8 cellular contexts compared by ENCODE assay signal in genomic region chr11:73139476-73140198, GRCh38. TPM values are rescaled to one million over a fixed set of nuclear protein-coding genes. Genes with fewer than 3 reads are reported as not detected.
A peak's percentile ranks its signal among the peaks of the same experiment; 100 is the strongest.
DNase-seq lines count a peak whose midpoint lies in the region; ATAC-seq lines count a peak whose summit lies in the region.

No MANE protein-coding gene starts in this region.

- H3K27ac Mint-ChIP-seq in T-helper 2 cell treated with Interferon-gamma antibody and Interleukin-4, amounts not matched to agents 5 μg/mL and 100 μg/mL, for 36 hours: no peak overlapping the region
- peak overlapping the region; percentile 100 for H3K27ac Mint-ChIP-seq in T-helper 17 cell
- peak overlapping the region; percentile 97 for H3K27ac Mint-ChIP-seq in stimulated activated naive B cell treated with anti-CD40 and anti-IgM and Interleukin-4, amounts not matched to agents 10 μg/mL and 1 μg/mL and 100 μg/mL, for 72 hours

- peak overlapping the region; percentile 88 for H3K4me3 Mint-ChIP-seq in T-helper 2 cell treated with Interferon-gamma antibody and Interleukin-4, amounts not matched to agents 5 μg/mL and 100 μg/mL, for 36 hours
- no peak overlapping the region for H3K4me3 Mint-ChIP-seq in T-helper 17 cell
- H3K4me3 Mint-ChIP-seq in stimulated activated naive B cell treated with anti-CD40 and anti-IgM and Interleukin-4, amounts not matched to agents 10 μg/mL and 1 μg/mL and 100 μg/mL, for 72 hours: peak overlapping the region; percentile 99

- no peak overlapping the region for H3K4ac ChIP-seq in neuronal stem cell (ENCODE audit: low read length)

- no peak overlapping the region for H3K18ac ChIP-seq in neuronal stem cell (ENCODE audit: low read length)

- H4K8ac ChIP-seq in neuronal stem cell (ENCODE audit: low read depth, low read length): no peak overlapping the region

- peaks cover 2 to 43% of the 10 kb centered on the region in 2 donors for H3K36me3 ChIP-seq in neuronal stem cell (replicated peaks in 1 of 2; ENCODE audit: control insufficient read depth in 2 of 2, insufficient read depth in 2 of 2, low read length in 2 of 2)

- H3K27ac ChIP-seq in right cardiac atrium (ENCODE audit: low read length) (no peak overlapping the region), neuronal stem cell (replicated peaks; ENCODE audit: low read length) (no peak overlapping the region)

- no peaks in the 10 kb centered on the region for H3K27me3 Mint-ChIP-seq in T-helper 2 cell treated with Interferon-gamma antibody and Interleukin-4, amounts not matched to agents 5 μg/mL and 100 μg/mL, for 36 hours (ENCODE audit: low read depth)
- no peaks in the 10 kb centered on the region for H3K27me3 Mint-ChIP-seq in T-helper 17 cell
- H3K27me3 Mint-ChIP-seq in stimulated activated naive B cell treated with anti-CD40 and anti-IgM and Interleukin-4, amounts not matched to agents 10 μg/mL and 1 μg/mL and 100 μg/mL, for 72 hours: no peaks in the 10 kb centered on the region

- peaks cover 2% of the 10 kb centered on the region for H3K79me1 ChIP-seq in neuronal stem cell (ENCODE audit: low read depth, low read length)

- no peak for ATAC-seq in T-helper 17 cell
- ATAC-seq in right cardiac atrium: no peak
- ATAC-seq in stimulated activated naive B cell treated with anti-CD40 and anti-IgM and Interleukin-4, amounts not matched to agents 10 μg/mL and 1 μg/mL and 100 μg/mL, for 72 hours (replicated peaks): no peak
- ATAC-seq in HG02938 (IDR thresholded peaks at IDR 0.05; ENCODE audit: unreplicated experiment): no peak

- WGBS in right cardiac atrium: 37% methylated on average over 2 of the region's 2 CpGs
- WGBS in neuronal stem cell (ENCODE audit: extremely low coverage in 2 of 2, insufficient read length in 2 of 2, insufficient replicate concordance in 1 of 2), 2 donors: no CpG with 5 or more reads among the region's 2 CpGs

- H2BK120ac ChIP-seq in neuronal stem cell (ENCODE audit: low read depth, low read length): no peak overlapping the region

- intact Hi-C loops in right cardiac atrium (cut with DNase I): loop anchor here in 3 of 4 donors (5.0 kb wide), 2 partner anchors 38 to 217 kb away; no protein-coding TSS in a partner anchor

- no peaks in the 10 kb centered on the region for H3K27me3 ChIP-seq in right cardiac atrium (ENCODE audit: control insufficient read depth, insufficient read depth)
- H3K27me3 ChIP-seq in neuronal stem cell (ENCODE audit: control insufficient read depth in 3 of 3, insufficient read depth in 3 of 3, low read depth in 1 of 3, low read length in 3 of 3): no peaks in the 10 kb centered on the region

- no peak overlapping the region for H3K4me2 ChIP-seq in neuronal stem cell (ENCODE audit: insufficient read depth, low read length, poor library complexity, severe bottlenecking)

- no peaks in the 10 kb centered on the region for H3K9me3 Mint-ChIP-seq in T-helper 2 cell treated with Interferon-gamma antibody and Interleukin-4, amounts not matched to agents 5 μg/mL and 100 μg/mL, for 36 hours
- no peaks in the 10 kb centered on the region for H3K9me3 Mint-ChIP-seq in stimulated activated naive B cell treated with anti-CD40 and anti-IgM and Interleukin-4, amounts not matched to agents 10 μg/mL and 1 μg/mL and 100 μg/mL, for 72 hours

- no peak overlapping the region for H3K14ac ChIP-seq in neuronal stem cell (ENCODE audit: low read length)

- no peak for DNase-seq in T-helper 2 cell treated with Interferon-gamma antibody and Interleukin-4, amounts not matched to agents 5 μg/mL and 100 μg/mL, for 36 hours (ENCODE audit: low spot score)
- no peak for DNase-seq in T-helper 2 cell
- no peak for DNase-seq in T-helper 17 cell
- DNase-seq in right cardiac atrium: no peak
- no peak for DNase-seq in stimulated activated naive B cell treated with anti-CD40 and anti-IgM and Interleukin-4, amounts not matched to agents 10 μg/mL and 1 μg/mL and 100 μg/mL, for 72 hours
- no peak for DNase-seq in neuronal stem cell (ENCODE audit: low spot score)
- no peak for DNase-seq in stimulated activated CD4-positive, alpha-beta T cell treated with anti-CD3 and anti-CD28 coated beads, Interleukin-4, amount 100 ng/mL, for 24 hours

- H2AFZ ChIP-seq in neuronal stem cell (ENCODE audit: low read length): no peak overlapping the region

- no peak overlapping the region for H2BK12ac ChIP-seq in neuronal stem cell (ENCODE audit: low read length)

- H4K91ac ChIP-seq in neuronal stem cell (ENCODE audit: low read depth, low read length, poor library complexity): no peak overlapping the region

- H2BK5ac ChIP-seq in neuronal stem cell (ENCODE audit: low read length): no peak overlapping the region

- no peak overlapping the region for H3K23ac ChIP-seq in neuronal stem cell (ENCODE audit: low read depth, low read length, poor library complexity)

- peaks cover 41% of the 10 kb centered on the region for H3K4me1 Mint-ChIP-seq in T-helper 2 cell treated with Interferon-gamma antibody and Interleukin-4, amounts not matched to agents 5 μg/mL and 100 μg/mL, for 36 hours (ENCODE audit: low read depth)
- peaks cover 30% of the 10 kb centered on the region for H3K4me1 Mint-ChIP-seq in T-helper 17 cell
- peaks cover 29 to 73% of the 10 kb centered on the region in 2 donors for H3K4me1 Mint-ChIP-seq in stimulated activated naive B cell treated with anti-CD40 and anti-IgM and Interleukin-4, amounts not matched to agents 10 μg/mL and 1 μg/mL and 100 μg/mL, for 72 hours

- H2BK15ac ChIP-seq in neuronal stem cell (ENCODE audit: low read length): no peak overlapping the region

- peaks cover 39% of the 10 kb centered on the region for H3K36me3 Mint-ChIP-seq in T-helper 2 cell treated with Interferon-gamma antibody and Interleukin-4, amounts not matched to agents 5 μg/mL and 100 μg/mL, for 36 hours (ENCODE audit: low read depth)
- peaks cover 5% of the 10 kb centered on the region for H3K36me3 Mint-ChIP-seq in T-helper 17 cell (ENCODE audit: low read depth)
- peaks cover 29 to 48% of the 10 kb centered on the region in 2 donors for H3K36me3 Mint-ChIP-seq in stimulated activated naive B cell treated with anti-CD40 and anti-IgM and Interleukin-4, amounts not matched to agents 10 μg/mL and 1 μg/mL and 100 μg/mL, for 72 hours

- H3K4me1 ChIP-seq in right cardiac atrium (ENCODE audit: control insufficient read depth, insufficient read depth, low read length) (no peaks in the 10 kb centered on the region), neuronal stem cell (ENCODE audit: control insufficient read depth in 2 of 2, insufficient read depth in 1 of 2, low read depth in 1 of 2, low read length in 2 of 2) (peaks cover 8 to 18% of the 10 kb centered on the region in 2 donors)

- H2AK5ac ChIP-seq in neuronal stem cell (ENCODE audit: low read depth, low read length): no peak overlapping the region

- H3K9ac ChIP-seq in neuronal stem cell (ENCODE audit: low read depth, low read length, poor library complexity): no peak overlapping the region

- H3K9me3 ChIP-seq in T-helper 17 cell (ENCODE audit: control insufficient read depth, low read length, poor library complexity, severe bottlenecking): no peaks in the 10 kb centered on the region
- H3K9me3 ChIP-seq in right cardiac atrium (ENCODE audit: control insufficient read depth, low read length): no peaks in the 10 kb centered on the region
- peaks cover 0 to 3% of the 10 kb centered on the region in 2 donors for H3K9me3 ChIP-seq in neuronal stem cell (replicated peaks in 1 of 2; ENCODE audit: control insufficient read depth in 2 of 2, insufficient read depth in 1 of 2, low read depth in 1 of 2, low read length in 2 of 2)

- peak overlapping the region; percentile 66 for H3K4me3 ChIP-seq in right cardiac atrium (ENCODE audit: low read length)
- H3K4me3 ChIP-seq in neuronal stem cell (ENCODE audit: low read length in 2 of 2): peak overlapping the region in 1 of 2 donors; percentile 62

RNA-seq across cellular contexts. Expression of gene FCHSD2, which starts 2.5 kb away (rescaled TPM):
- 10 to 100 TPM; 41.1 to 45.0 TPM for total RNA-seq in T-helper 17 cell
- total RNA-seq in right cardiac atrium: 10 to 100 TPM; 35.4 to 54.1 (median 39.3) TPM
- 12.6 TPM for polyA plus RNA-seq in right cardiac atrium
- polyA plus RNA-seq in neuronal stem cell (2013, experiment 1 of 2): 21.2 TPM
- 22.1 TPM for polyA plus RNA-seq in neuronal stem cell (2013, experiment 2 of 2)
